1 cellular context compared by ENCODE assay signal in genomic region chr1:58870298-58870676, GRCh38.
TF ChIP-seq lines count a peak whose summit lies in the region.

No MANE protein-coding gene starts in this region.

TF ChIP-seq in HEK293, 187 proteins besides CTCF, POLR2A, EP300 and RAD21 (continued from another document and continues in another):
- TF ChIP-seq ZBTB49 (tag by site-specific recombination; IDR thresholded peaks at IDR 0.05; ENCODE audit: low read depth) = no peak
- TF ChIP-seq ZNF311 (tag by site-specific recombination; IDR thresholded peaks at IDR 0.05; ENCODE audit: borderline replicate concordance) = no peak
- no peak for TF ChIP-seq ZNF624 (tag by site-specific recombination; IDR thresholded peaks at IDR 0.05)
- TF ChIP-seq ZBTB1 (tag by site-specific recombination; IDR thresholded peaks at IDR 0.05) = no peak
- no peak for TF ChIP-seq ZFP69B (tag by site-specific recombination; IDR thresholded peaks at IDR 0.05)
- TF ChIP-seq ZBTB21 (tag by site-specific recombination; IDR thresholded peaks at IDR 0.05) = no peak
- TF ChIP-seq BCL11B (tag by site-specific recombination; IDR thresholded peaks at IDR 0.05; ENCODE audit: low read depth) = no peak
- no peak for TF ChIP-seq ZNF707 (tag by site-specific recombination; IDR thresholded peaks at IDR 0.05)
- no peak for TF ChIP-seq ZNF544 (tag by site-specific recombination; IDR thresholded peaks at IDR 0.05)
- no peak for TF ChIP-seq ZNF560 (tag by site-specific recombination; IDR thresholded peaks at IDR 0.05; ENCODE audit: borderline replicate concordance)
- peak; percentile 58; the same call in 1 of the 2 replicates for TF ChIP-seq KLF16 (tag by site-specific recombination; IDR thresholded peaks at IDR 0.05)
- no peak for TF ChIP-seq ZNF148 (tag by site-specific recombination; IDR thresholded peaks at IDR 0.05; ENCODE audit: borderline replicate concordance)
- TF ChIP-seq OSR2 (tag by site-specific recombination; IDR thresholded peaks at IDR 0.05) = peak; percentile 84
- TF ChIP-seq ZNF362 (tag by site-specific recombination; IDR thresholded peaks at IDR 0.05) = no peak
- TF ChIP-seq SP7 (tag by site-specific recombination; IDR thresholded peaks at IDR 0.05) = peak; percentile 77
- peak; percentile 78 for TF ChIP-seq FEZF1 (tag by site-specific recombination; IDR thresholded peaks at IDR 0.05)
- TF ChIP-seq ZNF302 (tag by site-specific recombination; IDR thresholded peaks at IDR 0.05; ENCODE audit: low read depth) = no peak
- TF ChIP-seq REPIN1 (tag by site-specific recombination; IDR thresholded peaks at IDR 0.05; ENCODE audit: low read depth) = no peak
- TF ChIP-seq AEBP2 (tag by site-specific recombination; IDR thresholded peaks at IDR 0.05; ENCODE audit: borderline replicate concordance) = no peak
- TF ChIP-seq ZNF2 (tag by site-specific recombination; IDR thresholded peaks at IDR 0.05) = peak; percentile 94
- TF ChIP-seq MZF1 (tag by site-specific recombination; IDR thresholded peaks at IDR 0.05; ENCODE audit: borderline replicate concordance) = no peak
- no peak for TF ChIP-seq ZNF184 (tag by site-specific recombination; IDR thresholded peaks at IDR 0.05)
- TF ChIP-seq ZNF114 (tag by site-specific recombination; IDR thresholded peaks at IDR 0.05) = no peak
- TF ChIP-seq ZNF777 (tag by site-specific recombination; IDR thresholded peaks at IDR 0.05; ENCODE audit: borderline replicate concordance) = no peak
- no peak for TF ChIP-seq ZNF449 (tag by site-specific recombination; IDR thresholded peaks at IDR 0.05)
- TF ChIP-seq ZNF19 (tag by site-specific recombination; IDR thresholded peaks at IDR 0.05; ENCODE audit: low read depth) = no peak
- no peak for TF ChIP-seq ZNF133 (tag by site-specific recombination; IDR thresholded peaks at IDR 0.05)
- no peak for TF ChIP-seq ZNF585B (tag by site-specific recombination; IDR thresholded peaks at IDR 0.05)
- TF ChIP-seq ZNF266 (tag by site-specific recombination; IDR thresholded peaks at IDR 0.05; ENCODE audit: low read depth) = no peak
- TF ChIP-seq ZNF140 (tag by site-specific recombination; IDR thresholded peaks at IDR 0.05) = no peak
- no peak for TF ChIP-seq ZNF639 (tag by site-specific recombination; IDR thresholded peaks at IDR 0.05)
- peak; percentile 34; the same call in 1 of the 2 replicates for TF ChIP-seq ZBTB48 (tag by site-specific recombination; IDR thresholded peaks at IDR 0.05)
- no peak for TF ChIP-seq ZNF621 (tag by site-specific recombination; IDR thresholded peaks at IDR 0.05)
- TF ChIP-seq ZNF629 (tag by site-specific recombination; IDR thresholded peaks at IDR 0.05) = no peak
- TF ChIP-seq ZXDB (tag by site-specific recombination; IDR thresholded peaks at IDR 0.05) = peak; percentile 96
- no peak for TF ChIP-seq KLF8 (tag by site-specific recombination; IDR thresholded peaks at IDR 0.05)
- TF ChIP-seq ZNF324 (tag by site-specific recombination; IDR thresholded peaks at IDR 0.05) = no peak
- no peak for TF ChIP-seq HOXD13 (CRISPR knock-in tag; IDR thresholded peaks at IDR 0.05; ENCODE audit: borderline replicate concordance)
- TF ChIP-seq ZNF580 (tag by site-specific recombination; IDR thresholded peaks at IDR 0.05) = 0 out of 2 replicates have a peak, but pooled peaks have one; percentile 12
- peak; percentile 38; the same call in 1 of the 2 replicates for TF ChIP-seq YY1 (tag by site-specific recombination; IDR thresholded peaks at IDR 0.05)
- peak; percentile 69 for TF ChIP-seq GFI1B (tag by site-specific recombination; IDR thresholded peaks at IDR 0.05)
- TF ChIP-seq HIC1 (tag by site-specific recombination; IDR thresholded peaks at IDR 0.05) = no peak
- no peak for TF ChIP-seq ZNF157 (tag by site-specific recombination; IDR thresholded peaks at IDR 0.05)
- TF ChIP-seq ZNF366 (tag by site-specific recombination; conservative IDR thresholded peaks at IDR 0.05) = no peak
- no peak for TF ChIP-seq ZNF626 (tag by site-specific recombination; IDR thresholded peaks at IDR 0.05)
- TF ChIP-seq ZNF76 (tag by site-specific recombination; IDR thresholded peaks at IDR 0.05; ENCODE audit: borderline replicate concordance, low read depth) = no peak
- TF ChIP-seq ZNF175 (tag by site-specific recombination; IDR thresholded peaks at IDR 0.05) = no peak
- no peak for TF ChIP-seq KLF10 (tag by site-specific recombination; IDR thresholded peaks at IDR 0.05)
- TF ChIP-seq ZBTB11 (tag by site-specific recombination; conservative IDR thresholded peaks at IDR 0.05; ENCODE audit: low read depth) = no peak
- no peak; the same call in 1 of the 2 replicates for TF ChIP-seq GLI2 (tag by site-specific recombination; IDR thresholded peaks at IDR 0.05; ENCODE audit: borderline replicate concordance, low read depth)
- no peak for TF ChIP-seq ZSCAN23 (tag by site-specific recombination; IDR thresholded peaks at IDR 0.05)
- no peak for TF ChIP-seq ZNF223 (tag by site-specific recombination; IDR thresholded peaks at IDR 0.05)
- TF ChIP-seq ZNF501 (tag by site-specific recombination; IDR thresholded peaks at IDR 0.05) = no peak
- no peak for TF ChIP-seq ZNF221 (tag by site-specific recombination; IDR thresholded peaks at IDR 0.05; ENCODE audit: borderline replicate concordance)
- TF ChIP-seq SP2 (tag by site-specific recombination; IDR thresholded peaks at IDR 0.05) = no peak
- TF ChIP-seq RBAK (tag by site-specific recombination; IDR thresholded peaks at IDR 0.05) = no peak
